Comparison of ENCODE assay signal across 7 cellular contexts in the genomic region with DNA sequence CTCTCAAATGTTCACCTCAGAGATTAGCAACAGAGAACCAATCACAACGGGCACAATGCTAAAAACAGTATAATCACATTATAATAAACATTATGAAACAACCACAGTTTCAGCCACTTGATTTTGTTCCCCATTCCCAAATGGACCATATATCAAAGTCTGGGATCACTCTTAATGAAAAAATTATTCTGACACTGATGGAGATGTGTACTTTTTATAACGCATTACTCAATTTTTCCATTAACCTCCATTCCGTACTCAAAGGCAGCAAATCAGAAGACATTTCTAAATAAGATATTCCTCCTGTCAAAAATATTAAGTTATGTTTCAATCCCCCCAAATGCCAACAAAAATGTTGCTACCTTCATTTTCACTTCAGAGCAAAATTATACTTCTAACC. TPM values are rescaled to one million over a fixed set of nuclear protein-coding genes. Genes with fewer than 3 reads are reported as not detected.
DNase-seq lines count a peak whose midpoint lies in the region; ATAC-seq, FAIRE-seq and TF ChIP-seq lines count a peak whose summit lies in the region.

No MANE protein-coding gene starts in this region.

- ATAC-seq in gastrocnemius medialis (no peak), GM19397 (IDR thresholded peaks at IDR 0.05; ENCODE audit: unreplicated experiment) (no peak)

- no peak for FAIRE-seq in HTR-8/SVneo (lab: Jason Lieb, UNC)

- CTCF ChIA-PET in SK-N-SH (lab: Yijun Ruan, JAX): interaction anchor here (2.9 kb wide), 1 partner anchor 43 kb away, joined by 16 read pairs; no protein-coding TSS in a partner anchor

- H3K27me3 ChIP-seq in HAP-1 (ENCODE audit: low read depth) (no peaks in the 10 kb centered on the region), SK-N-SH (ENCODE audit: insufficient read depth) (no peaks in the 10 kb centered on the region), gastrocnemius medialis (no peaks in the 10 kb centered on the region)

- no peaks in the 10 kb centered on the region for H3K9me2 ChIP-seq in SK-N-SH

- H3K9me3 ChIP-seq in HAP-1 (no peaks in the 10 kb centered on the region), SK-N-SH (no peaks in the 10 kb centered on the region), gastrocnemius medialis (no peaks in the 10 kb centered on the region)

- POLR2A ChIA-PET in SK-N-SH (lab: Yijun Ruan, JAX): interaction anchor here (1.2 kb wide), 1 partner anchor 46 kb away, joined by 3 read pairs; a partner anchor contains a TSS

- intact Hi-C loops in gastrocnemius medialis (cut with DNase I; ENCODE audit: low total_unique reads): loop anchor here (5.0 kb wide), 1 partner anchor 60 kb away; no protein-coding TSS in a partner anchor

- in situ Hi-C loops in HAP-1 (cut with MboI; ENCODE audit: low sequenced_read_pairs): no loop called here
- in situ Hi-C loops in gastrocnemius medialis (cut with MboI; ENCODE audit: low sequenced_read_pairs in 4 of 4): no loop called here

- H3K79me2 ChIP-seq in SK-N-SH (ENCODE audit: insufficient read depth): peaks cover 79% of the 10 kb centered on the region

- TF ChIP-seq RAD21 in SK-N-SH (IDR thresholded peaks at IDR 0.05; ENCODE audit: low read length): no peak

- TF ChIP-seq CTCF in SK-N-SH (IDR thresholded peaks at IDR 0.05): no peak
- TF ChIP-seq CTCF in gastrocnemius medialis (IDR thresholded peaks at IDR 0.05 in 4 of 5, conservative IDR thresholded peaks at IDR 0.05 in 1 of 5): no peak

- peak overlapping the region in 1 of 2 experiments; percentile 27; a peak in 1 of 4 replicates for H3K27ac ChIP-seq in SK-N-SH (ENCODE audit: low read depth in 2 of 2, low read length in 1 of 2)
- H3K27ac ChIP-seq in epithelial cell of prostate: peak overlapping the region; percentile 42
- peak overlapping the region; percentile 93 to 98 (median 98) for H3K27ac ChIP-seq in gastrocnemius medialis

- H4K20me1 ChIP-seq in SK-N-SH (ENCODE audit: insufficient read depth): peaks cover 72% of the 10 kb centered on the region

- peaks cover 27% of the 10 kb centered on the region for H3F3A ChIP-seq in SK-N-SH (replicated peaks; ENCODE audit: insufficient read depth)

- no peak overlapping the region for H2AFZ ChIP-seq in SK-N-SH (ENCODE audit: low read depth)

- DNase-seq in HAP-1 (ENCODE audit: low spot score in 2 of 2) (no peak), SK-N-SH (no peak), epithelial cell of prostate (ENCODE audit: low read depth, low spot score) (no peak), gastrocnemius medialis (no peak), COR-L47 (lab: John Stamatoyannopoulos, UW) (no peak), HTR-8/SVneo (ENCODE audit: insufficient read length, low spot score) (no peak)

- H3K4me2 ChIP-seq in SK-N-SH: peak overlapping the region; percentile 97

- H3K4me3 ChIP-seq in HAP-1: peak overlapping the region; percentile 88
- H3K4me3 ChIP-seq in SK-N-SH (ENCODE audit: low read depth in 2 of 2, low read length in 1 of 2): peak overlapping the region; percentile 78 to 83; a peak in 3 of 4 replicates
- H3K4me3 ChIP-seq in gastrocnemius medialis: peak overlapping the region in 3 of 4 donors; percentile 73 to 74 (median 74)

- H3K36me3 ChIP-seq in HAP-1 (replicated peaks) (peaks cover 5% of the 10 kb centered on the region), SK-N-SH (replicated peaks in 1 of 2; ENCODE audit: control insufficient read depth in 1 of 2, insufficient read depth in 2 of 2, low read length in 1 of 2) (peaks cover 5 to 6% of the 10 kb centered on the region in 2 experiments), gastrocnemius medialis (no peaks in the 10 kb centered on the region)

- no peak for TF ChIP-seq EP300 in SK-N-SH (IDR thresholded peaks at IDR 0.05; ENCODE audit: borderline replicate concordance in 1 of 2, low read depth in 1 of 2, low read length in 1 of 2)

- H3K4me1 ChIP-seq in HAP-1 (peaks cover 17% of the 10 kb centered on the region), SK-N-SH (ENCODE audit: control insufficient read depth in 1 of 2, insufficient read depth in 2 of 2, low read depth in 1 of 2, low read length in 1 of 2) (peaks cover 10 to 13% of the 10 kb centered on the region in 2 experiments; a peak in 2 of 4 replicates), gastrocnemius medialis (peaks cover 53 to 65% of the 10 kb centered on the region in 2 donors)

- peak overlapping the region; percentile 98; the same call in 1 of the 2 replicates for H3K9ac ChIP-seq in SK-N-SH

- WGBS in SK-N-SH (ENCODE audit: low lambda C conversion rate): 13% methylated on average over 3 of the region's 3 CpGs

- no peak for TF ChIP-seq POLR2A in gastrocnemius medialis (IDR thresholded peaks at IDR 0.05)

TF ChIP-seq in SK-N-SH, 30 proteins besides CTCF, POLR2A, EP300 and RAD21 (continues in another document):
- TF ChIP-seq SMC3 (IDR thresholded peaks at IDR 0.05; ENCODE audit: low read depth, low read length) (no peak), SIN3A (IDR thresholded peaks at IDR 0.05; ENCODE audit: borderline replicate concordance, low read depth, low read length) (no peak), RXRA (IDR thresholded peaks at IDR 0.05; ENCODE audit: borderline replicate concordance, low read depth) (no peak), GABPA (IDR thresholded peaks at IDR 0.05; ENCODE audit: low read depth) (no peak), FOSL2 (IDR thresholded peaks at IDR 0.05; ENCODE audit: borderline replicate concordance, low read depth) (no peak), NRF1 (IDR thresholded peaks at IDR 0.05; ENCODE audit: low read depth, low read length) (no peak), TEAD4 (IDR thresholded peaks at IDR 0.05; ENCODE audit: borderline replicate concordance, insufficient read depth) (no peak)
- TF ChIP-seq, protein P1, sequence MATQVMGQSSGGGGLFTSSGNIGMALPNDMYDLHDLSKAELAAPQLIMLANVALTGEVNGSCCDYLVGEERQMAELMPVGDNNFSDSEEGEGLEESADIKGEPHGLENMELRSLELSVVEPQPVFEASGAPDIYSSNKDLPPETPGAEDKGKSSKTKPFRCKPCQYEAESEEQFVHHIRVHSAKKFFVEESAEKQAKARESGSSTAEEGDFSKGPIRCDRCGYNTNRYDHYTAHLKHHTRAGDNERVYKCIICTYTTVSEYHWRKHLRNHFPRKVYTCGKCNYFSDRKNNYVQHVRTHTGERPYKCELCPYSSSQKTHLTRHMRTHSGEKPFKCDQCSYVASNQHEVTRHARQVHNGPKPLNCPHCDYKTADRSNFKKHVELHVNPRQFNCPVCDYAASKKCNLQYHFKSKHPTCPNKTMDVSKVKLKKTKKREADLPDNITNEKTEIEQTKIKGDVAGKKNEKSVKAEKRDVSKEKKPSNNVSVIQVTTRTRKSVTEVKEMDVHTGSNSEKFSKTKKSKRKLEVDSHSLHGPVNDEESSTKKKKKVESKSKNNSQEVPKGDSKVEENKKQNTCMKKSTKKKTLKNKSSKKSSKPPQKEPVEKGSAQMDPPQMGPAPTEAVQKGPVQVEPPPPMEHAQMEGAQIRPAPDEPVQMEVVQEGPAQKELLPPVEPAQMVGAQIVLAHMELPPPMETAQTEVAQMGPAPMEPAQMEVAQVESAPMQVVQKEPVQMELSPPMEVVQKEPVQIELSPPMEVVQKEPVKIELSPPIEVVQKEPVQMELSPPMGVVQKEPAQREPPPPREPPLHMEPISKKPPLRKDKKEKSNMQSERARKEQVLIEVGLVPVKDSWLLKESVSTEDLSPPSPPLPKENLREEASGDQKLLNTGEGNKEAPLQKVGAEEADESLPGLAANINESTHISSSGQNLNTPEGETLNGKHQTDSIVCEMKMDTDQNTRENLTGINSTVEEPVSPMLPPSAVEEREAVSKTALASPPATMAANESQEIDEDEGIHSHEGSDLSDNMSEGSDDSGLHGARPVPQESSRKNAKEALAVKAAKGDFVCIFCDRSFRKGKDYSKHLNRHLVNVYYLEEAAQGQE (IDR thresholded peaks at IDR 0.05; ENCODE audit: low read depth, low read length): no peak
- TF ChIP-seq, protein P2, sequence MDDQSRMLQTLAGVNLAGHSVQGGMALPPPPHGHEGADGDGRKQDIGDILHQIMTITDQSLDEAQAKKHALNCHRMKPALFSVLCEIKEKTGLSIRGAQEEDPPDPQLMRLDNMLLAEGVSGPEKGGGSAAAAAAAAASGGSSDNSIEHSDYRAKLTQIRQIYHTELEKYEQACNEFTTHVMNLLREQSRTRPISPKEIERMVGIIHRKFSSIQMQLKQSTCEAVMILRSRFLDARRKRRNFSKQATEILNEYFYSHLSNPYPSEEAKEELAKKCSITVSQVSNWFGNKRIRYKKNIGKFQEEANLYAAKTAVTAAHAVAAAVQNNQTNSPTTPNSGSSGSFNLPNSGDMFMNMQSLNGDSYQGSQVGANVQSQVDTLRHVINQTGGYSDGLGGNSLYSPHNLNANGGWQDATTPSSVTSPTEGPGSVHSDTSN (IDR thresholded peaks at IDR 0.05): no peak
- TF ChIP-seq, protein P3, sequence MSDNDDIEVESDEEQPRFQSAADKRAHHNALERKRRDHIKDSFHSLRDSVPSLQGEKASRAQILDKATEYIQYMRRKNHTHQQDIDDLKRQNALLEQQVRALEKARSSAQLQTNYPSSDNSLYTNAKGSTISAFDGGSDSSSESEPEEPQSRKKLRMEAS (IDR thresholded peaks at IDR 0.05; ENCODE audit: low read depth): no peak

RNA-seq across cellular contexts. Expression of a gene that starts 2.8 kb away (rescaled TPM):
- 217 and 279 TPM in 2 replicates for polyA plus RNA-seq in SK-N-SH (2012; rRNA removed)
- 131 and 171 TPM in 2 replicates for polyA plus RNA-seq in SK-N-SH (2012; cell fraction: cytosol; rRNA removed)
- polyA plus RNA-seq in SK-N-SH (2012; cell fraction: nucleus; rRNA removed): 585 and 668 TPM in 2 replicates
- 10 to 100 TPM; 37.3 to 60.7 (median 50.1) TPM for total RNA-seq in gastrocnemius medialis

RNA-seq across cellular contexts. Expression of a gene that starts 2.8 kb away (rescaled TPM):
- polyA plus RNA-seq in SK-N-SH (2012; rRNA removed): 41.9 and 56.7 TPM in 2 replicates
- polyA plus RNA-seq in SK-N-SH (2012; cell fraction: cytosol; rRNA removed): 37.7 and 43.4 TPM in 2 replicates
- 55.0 and 78.3 TPM in 2 replicates for polyA plus RNA-seq in SK-N-SH (2012; cell fraction: nucleus; rRNA removed)
- 10 to 100 TPM in 3 of 4 donors, 1 to 10 TPM in 1; 9.8 to 23.7 (median 20.7) TPM for total RNA-seq in gastrocnemius medialis

RNA-seq across cellular contexts. Expression of a gene that starts 37.2 kb away (rescaled TPM):
- polyA plus RNA-seq in SK-N-SH (2012; rRNA removed): 75.6 and 89.7 TPM in 2 replicates
- polyA plus RNA-seq in SK-N-SH (2012; cell fraction: cytosol; rRNA removed): 53.8 and 62.8 TPM in 2 replicates
- 73.7 and 115 TPM in 2 replicates for polyA plus RNA-seq in SK-N-SH (2012; cell fraction: nucleus; rRNA removed)
- total RNA-seq in gastrocnemius medialis: 10 to 100 TPM; 31.5 to 85.8 (median 37.2) TPM

RNA-seq across cellular contexts. Expression of a gene that starts 37.3 kb away (rescaled TPM):
- 1,087 and 1,273 TPM in 2 replicates for polyA plus RNA-seq in SK-N-SH (2012; rRNA removed)
- 759 and 965 TPM in 2 replicates for polyA plus RNA-seq in SK-N-SH (2012; cell fraction: cytosol; rRNA removed)
- polyA plus RNA-seq in SK-N-SH (2012; cell fraction: nucleus; rRNA removed): 308 and 746 TPM in 2 replicates
- total RNA-seq in gastrocnemius medialis: 100 to 1,000 TPM; 213 to 491 (median 309) TPM

RNA-seq across cellular contexts. Expression of a gene that starts 46.3 kb away (rescaled TPM):
- 5.9 and 6.9 TPM in 2 replicates for polyA plus RNA-seq in SK-N-SH (2012; rRNA removed)
- 2.1 and 3.0 TPM in 2 replicates for polyA plus RNA-seq in SK-N-SH (2012; cell fraction: cytosol; rRNA removed)
- polyA plus RNA-seq in SK-N-SH (2012; cell fraction: nucleus; rRNA removed): 31.8 and 41.3 TPM in 2 replicates
- total RNA-seq in gastrocnemius medialis: 1 to 10 TPM in 1 of 4 donors, under 1 TPM in 1, not detected in 2; 0.91 to 1.4 TPM
